13 cellular contexts compared by ENCODE assay signal in genomic region chr11:14445542-14446530, GRCh38. TPM values are rescaled to one million over a fixed set of nuclear protein-coding genes. Genes with fewer than 3 reads are reported as not detected.
DNase-seq lines count a peak whose midpoint lies in the region; ATAC-seq and TF ChIP-seq lines count a peak whose summit lies in the region.
"Had no signal": no experiment of that assay in that cellular context is flagged by ENCODE, and none has a peak within 500 bp of the region (broad histone marks: within the 10 kb centered on the region; RNA-seq: fewer than 3 reads in every experiment).

No MANE protein-coding gene starts in this region.

- POLR2A ChIA-PET in MCF 10A (lab: Yijun Ruan, JAX) (interaction anchor here (0.5 to 1.4 kb wide), 2 partner anchors 10 to 141 kb away, joined by 3 to 6 read pairs; no protein-coding TSS in a partner anchor), PC-9 (lab: Charles Lee; ENCODE audit: unreplicated experiment) (no interaction called here)
- POLR2A ChIA-PET in activated CD4-positive, alpha-beta T cell treated with anti-CD3 and anti-CD28 coated beads, Interleukin-2, amount 10 ng/mL, durations not matched to agents 7 days and 5 days (lab: Charles Lee) = no interaction called here

- CTCF ChIA-PET in MCF 10A (lab: Yijun Ruan, JAX) (interaction anchor here (0.5 to 4.2 kb wide), 4 partner anchors 9 to 145 kb away, joined by 3 to 22 read pairs (median 3); no protein-coding TSS in a partner anchor), PC-9 (lab: Charles Lee) (no interaction called here)
- CTCF ChIA-PET in activated CD4-positive, alpha-beta T cell treated with anti-CD3 and anti-CD28 coated beads, Interleukin-2, amount 10 ng/mL, durations not matched to agents 7 days and 5 days (lab: Charles Lee) = interaction anchor here (0.8 to 1.1 kb wide), 2 partner anchors 14 to 31 kb away, joined by 3 to 4 read pairs; no protein-coding TSS in a partner anchor

- WGBS in psoas muscle, 3 donors = 61 to 78% (median 68%) methylated on average over 2 of the region's 2 CpGs

- H3K27ac ChIP-seq in breast epithelium (no peak overlapping the region), PC-9 (peak overlapping the region; percentile 73), psoas muscle (no peak overlapping the region)
- H3K27ac ChIP-seq: esophagus muscularis mucosa had no signal

- TF ChIP-seq POLR2A in breast epithelium (IDR thresholded peaks at IDR 0.05) = no peak

- H3K36me3 Mint-ChIP-seq in MCF 10A (ENCODE audit: insufficient read depth, unreplicated experiment) = peaks cover 14% of the 10 kb centered on the region
- peaks cover 3% of the 10 kb centered on the region for H3K36me3 Mint-ChIP-seq in chondrocyte (ENCODE audit: low read depth)
- peaks cover 11% of the 10 kb centered on the region for H3K36me3 Mint-ChIP-seq in activated CD4-positive, alpha-beta T cell treated with anti-CD3 and anti-CD28 coated beads, Interleukin-2, amount 10 ng/mL, durations not matched to agents 7 days and 5 days (ENCODE audit: low read depth)

- H3K4me3 ChIP-seq in breast epithelium (no peak overlapping the region), PC-9 (no peak overlapping the region), psoas muscle (no peak overlapping the region)
- H3K4me3 ChIP-seq: esophagus muscularis mucosa had no signal

- H3K27ac Mint-ChIP-seq in MCF 10A (ENCODE audit: low read depth, unreplicated experiment) (peak overlapping the region; percentile 81), chondrocyte (ENCODE audit: unreplicated experiment) (peak overlapping the region; percentile 85)
- no peak overlapping the region for H3K27ac Mint-ChIP-seq in activated CD4-positive, alpha-beta T cell treated with anti-CD3 and anti-CD28 coated beads, Interleukin-2, amount 10 ng/mL, durations not matched to agents 7 days and 5 days
- H3K27ac Mint-ChIP-seq: activated CD4-positive, alpha-beta T cell treated with anti-CD3 and anti-CD28 coated beads, Interleukin-2, amount 10 ng/mL, durations not matched to agents 24 days and 14 days; activated naive CD4-positive, alpha-beta T cell treated with anti-CD3 and anti-CD28 coated beads for 36 hours; T-helper 1 cell treated with Interleukin-12 subunit alpha and Interleukin-12 subunit beta and Interleukin-4 antibody, amounts not matched to agents 30 μg/mL and 1 μg/mL, for 36 hours had no signal

- H3K4me2 ChIP-seq in PC-9 = peak overlapping the region; percentile 51

- H3K9me3 ChIP-seq in breast epithelium (no peaks in the 10 kb centered on the region), PC-9 (ENCODE audit: insufficient read depth, low read depth) (no peaks in the 10 kb centered on the region), psoas muscle (no peaks in the 10 kb centered on the region)
- H3K9me3 ChIP-seq: esophagus muscularis mucosa had no signal

- H3K27me3 ChIP-seq in breast epithelium (no peaks in the 10 kb centered on the region), PC-9 (ENCODE audit: insufficient read depth, low read depth) (no peaks in the 10 kb centered on the region), psoas muscle (ENCODE audit: insufficient read depth in 3 of 3, low read length in 2 of 3) (no peaks in the 10 kb centered on the region)
- H3K27me3 ChIP-seq: esophagus muscularis mucosa had no signal

- no peaks in the 10 kb centered on the region for H3K9me3 Mint-ChIP-seq in MCF 10A (ENCODE audit: unreplicated experiment)
- no peaks in the 10 kb centered on the region for H3K9me3 Mint-ChIP-seq in chondrocyte (ENCODE audit: low read depth)
- H3K9me3 Mint-ChIP-seq in activated CD4-positive, alpha-beta T cell treated with anti-CD3 and anti-CD28 coated beads, Interleukin-2, amount 10 ng/mL, durations not matched to agents 7 days and 5 days = no peaks in the 10 kb centered on the region
- H3K9me3 Mint-ChIP-seq: activated CD4-positive, alpha-beta T cell treated with anti-CD3 and anti-CD28 coated beads, Interleukin-2, amount 10 ng/mL, durations not matched to agents 24 days and 14 days; activated naive CD4-positive, alpha-beta T cell treated with anti-CD3 and anti-CD28 coated beads for 36 hours; T-helper 1 cell treated with Interleukin-12 subunit alpha and Interleukin-12 subunit beta and Interleukin-4 antibody, amounts not matched to agents 30 μg/mL and 1 μg/mL, for 36 hours had no signal

- H3F3A ChIP-seq in PC-9 (ENCODE audit: insufficient read depth, low read depth) = peaks cover 26% of the 10 kb centered on the region

- no peaks in the 10 kb centered on the region for H4K20me1 ChIP-seq in PC-9 (ENCODE audit: insufficient read depth)

- BruUV-seq in MCF 10A (replicated peaks; lab: Mats Ljungman, UMichigan) = no TSS peak
- no TSS peak for BruUV-seq in PC-9 (replicated peaks; lab: Mats Ljungman, UMichigan)

- H3K4me1 ChIP-seq in breast epithelium (no peaks in the 10 kb centered on the region), PC-9 (replicated peaks; ENCODE audit: insufficient read depth) (peaks cover 69% of the 10 kb centered on the region), psoas muscle (peaks cover 12% of the 10 kb centered on the region)

- H3K36me3 ChIP-seq in breast epithelium = no peaks in the 10 kb centered on the region
- H3K36me3 ChIP-seq in PC-9 (ENCODE audit: low read depth) = no peaks in the 10 kb centered on the region
- H3K36me3 ChIP-seq in psoas muscle (ENCODE audit: insufficient read depth in 1 of 2, low read depth in 1 of 2) = no peaks in the 10 kb centered on the region
- H3K36me3 ChIP-seq: esophagus muscularis mucosa had no signal

- peak; percentile 55 to 81 (median 68) for ATAC-seq in psoas muscle

- no peaks in the 10 kb centered on the region for H3K27me3 Mint-ChIP-seq in MCF 10A (ENCODE audit: insufficient read depth, unreplicated experiment)
- H3K27me3 Mint-ChIP-seq in chondrocyte (ENCODE audit: low read depth) = no peaks in the 10 kb centered on the region
- no peaks in the 10 kb centered on the region for H3K27me3 Mint-ChIP-seq in activated CD4-positive, alpha-beta T cell treated with anti-CD3 and anti-CD28 coated beads, Interleukin-2, amount 10 ng/mL, durations not matched to agents 7 days and 5 days
- H3K27me3 Mint-ChIP-seq: activated CD4-positive, alpha-beta T cell treated with anti-CD3 and anti-CD28 coated beads, Interleukin-2, amount 10 ng/mL, durations not matched to agents 24 days and 14 days had no signal

- no peaks in the 10 kb centered on the region for H3K9me2 ChIP-seq in PC-9 (ENCODE audit: insufficient read depth)

- H2AFZ ChIP-seq in PC-9 = no peak overlapping the region

- DNase-seq in MCF 10A (ENCODE audit: unreplicated experiment) = no peak
- DNase-seq in breast epithelium (ENCODE audit: low spot score in 2 of 2) = no peak
- no peak for DNase-seq in PC-9
- DNase-seq in chondrocyte (ENCODE audit: low spot score) = no peak
- DNase-seq in psoas muscle = no peak
- no peak for DNase-seq in T-helper 9 cell
- no peak for DNase-seq in activated CD4-positive, alpha-beta T cell treated with anti-CD3 and anti-CD28 coated beads, Interleukin-2, amount 10 ng/mL, durations not matched to agents 7 days and 5 days
- DNase-seq in NCI-H510A treated with DMSO at 0.1 percent for 48 hours (lab: John Stamatoyannopoulos, UW) = no peak
- DNase-seq: activated CD4-positive, alpha-beta T cell treated with anti-CD3 and anti-CD28 coated beads, Interleukin-2, amount 10 ng/mL, durations not matched to agents 24 days and 14 days; activated naive CD4-positive, alpha-beta T cell treated with anti-CD3 and anti-CD28 coated beads for 36 hours; stimulated activated CD4-positive, alpha-beta T cell treated with anti-CD3 and anti-CD28 coated beads, Interleukin-2, amount 100 ng/mL, for 48 hours had no signal

- intact Hi-C loops in MCF 10A (cut with micrococcal nuclease) = no loop called here
- intact Hi-C loops in breast epithelium (cut with DNase I; ENCODE audit: low total_unique reads) = loop anchor here (10.0 kb wide), 1 partner anchor 141 kb away; no protein-coding TSS in a partner anchor
- intact Hi-C loops in PC-9 (cut with micrococcal nuclease; ENCODE audit: unreplicated experiment) = no loop called here
- intact Hi-C loops in psoas muscle (cut with DNase I) = no loop called here

- H3K4me3 Mint-ChIP-seq in MCF 10A (ENCODE audit: unreplicated experiment) (no peak overlapping the region), chondrocyte (ENCODE audit: unreplicated experiment) (no peak overlapping the region)
- no peak overlapping the region for H3K4me3 Mint-ChIP-seq in activated CD4-positive, alpha-beta T cell treated with anti-CD3 and anti-CD28 coated beads, Interleukin-2, amount 10 ng/mL, durations not matched to agents 7 days and 5 days
- H3K4me3 Mint-ChIP-seq: activated CD4-positive, alpha-beta T cell treated with anti-CD3 and anti-CD28 coated beads, Interleukin-2, amount 10 ng/mL, durations not matched to agents 24 days and 14 days; activated naive CD4-positive, alpha-beta T cell treated with anti-CD3 and anti-CD28 coated beads for 36 hours; T-helper 1 cell treated with Interleukin-12 subunit alpha and Interleukin-12 subunit beta and Interleukin-4 antibody, amounts not matched to agents 30 μg/mL and 1 μg/mL, for 36 hours had no signal

- H3K4me1 Mint-ChIP-seq in MCF 10A (ENCODE audit: insufficient read depth, unreplicated experiment) (peaks cover 8% of the 10 kb centered on the region), chondrocyte (ENCODE audit: low read depth) (peaks cover 62% of the 10 kb centered on the region)
- H3K4me1 Mint-ChIP-seq in activated CD4-positive, alpha-beta T cell treated with anti-CD3 and anti-CD28 coated beads, Interleukin-2, amount 10 ng/mL, durations not matched to agents 7 days and 5 days = peaks cover 24% of the 10 kb centered on the region

- TF ChIP-seq CTCF in MCF 10A (IDR thresholded peaks at IDR 0.05; ENCODE audit: unreplicated experiment) (no peak), breast epithelium (IDR thresholded peaks at IDR 0.05) (no peak), PC-9 (conservative IDR thresholded peaks at IDR 0.05) (no peak), chondrocyte (IDR thresholded peaks at IDR 0.05) (no peak), psoas muscle (IDR thresholded peaks at IDR 0.05) (no peak)

- H3K79me2 ChIP-seq in PC-9 (ENCODE audit: low read depth) = no peaks in the 10 kb centered on the region

RNA-seq across cellular contexts. Expression of gene COPB1, which starts 53.8 kb away (rescaled TPM):
- total RNA-seq in MCF 10A (2022) (159 and 180 TPM in 2 replicates), breast epithelium (100 to 1,000 TPM in 2 of 3 donors, 10 to 100 TPM in 1; 95.2 to 139 (median 115) TPM), PC-9 (2021) (82.4 and 82.8 TPM in 2 replicates), chondrocyte (168 to 194 TPM (median 170 TPM) in 3 replicates), psoas muscle (10 to 100 TPM; 30.7 to 37.1 (median 34.3) TPM)
- polyA plus RNA-seq in psoas muscle = 10 to 100 TPM; 24.7 to 52.1 (median 42.1) TPM
- 100 to 1,000 TPM in 1 of 2 experiments, 10 to 100 TPM in 1; 99.3 to 109 TPM for total RNA-seq in activated CD4-positive, alpha-beta T cell treated with anti-CD3 and anti-CD28 coated beads, Interleukin-2, amount 10 ng/mL, durations not matched to agents 7 days and 5 days
